ENCODE assay signal across 8 cellular contexts in the genomic region with DNA sequence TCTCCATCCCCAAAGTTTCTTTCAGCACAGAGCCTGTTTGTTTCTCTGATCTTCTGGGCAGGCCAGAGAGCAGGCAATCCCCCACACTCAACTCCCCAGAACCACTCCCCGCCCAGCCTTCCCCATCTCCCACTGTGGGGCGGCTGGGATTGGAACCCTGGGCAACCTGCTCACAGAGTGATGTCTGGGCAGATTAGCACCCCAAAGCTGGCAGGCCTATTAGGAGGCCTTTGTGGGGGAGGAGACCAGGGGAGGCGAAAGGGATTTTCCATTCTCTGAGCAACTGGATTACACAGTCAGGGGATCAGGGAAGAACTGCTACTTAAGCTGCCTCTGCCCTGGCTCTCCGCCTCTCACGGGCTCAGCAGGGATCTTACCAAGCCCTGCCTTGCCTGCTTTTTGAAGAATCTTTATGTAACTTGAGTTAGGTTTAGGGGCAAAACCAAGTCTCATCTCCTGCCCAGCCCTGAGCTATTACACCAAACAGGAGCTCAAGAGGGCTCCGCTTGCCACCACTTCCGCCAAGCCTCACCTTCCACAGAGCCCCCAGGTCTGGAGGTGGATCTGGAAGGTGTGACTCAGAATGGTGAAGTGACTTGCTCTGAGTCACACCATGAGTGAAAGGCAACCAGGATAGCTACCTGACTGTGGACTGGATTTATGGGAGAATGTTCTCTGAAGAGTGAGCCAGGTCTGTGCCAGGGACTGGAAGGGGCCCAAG. TPM values are rescaled to one million over a fixed set of nuclear protein-coding genes. Genes with fewer than 3 reads are reported as not detected.
DNase-seq lines count a peak whose midpoint lies in the region; ATAC-seq, FAIRE-seq and TF ChIP-seq lines count a peak whose summit lies in the region.

No MANE protein-coding gene starts in this region.

- ATAC-seq in esophagus mucosa (peak; percentile 96), HG03378 (IDR thresholded peaks at IDR 0.05; ENCODE audit: unreplicated experiment) (no peak)

- FAIRE-seq in GM12891 (lab: Jason Lieb, UNC) = no peak

- TF ChIP-seq POLR2A in GM12891 (IDR thresholded peaks at IDR 0.05; ENCODE audit: low read depth, low read length) = no peak

- DNase-seq in HPDE6-E6E7 (ENCODE audit: extremely low spot score) (peak; percentile 96), GM12891 (ENCODE audit: insufficient read length, low spot score) (no peak), NCI-H345 treated with DMSO at 0.1 percent for 48 hours (lab: John Stamatoyannopoulos, UW; ENCODE audit: unreplicated experiment) (no peak), foreskin melanocyte (no peak)
- peak; percentile 33 for DNase-seq in activated CD4-positive, CD25-positive, alpha-beta regulatory T cell treated with anti-CD3 and anti-CD28 coated beads, Interleukin-2, amount 50 U/mL, for 72 hours
- peak; percentile 69 to 74 for DNase-seq in stimulated activated CD4-positive, alpha-beta T cell treated with anti-CD3 and anti-CD28 coated beads, Interleukin-15, amount 100 ng/mL, for 48 hours (ENCODE audit: low read depth in 2 of 2)

TF ChIP-seq in GM12891, 5 proteins besides CTCF, POLR2A, EP300 and RAD21:
- no peak for TF ChIP-seq POU2F2 (IDR thresholded peaks at IDR 0.05; ENCODE audit: low read depth, low read length)
- TF ChIP-seq SPI1 (IDR thresholded peaks at IDR 0.05; ENCODE audit: low read depth, low read length) = no peak
- no peak for TF ChIP-seq POLR2AphosphoS5 (IDR thresholded peaks at IDR 0.05; ENCODE audit: low read depth, low read length)
- TF ChIP-seq TAF1 (IDR thresholded peaks at IDR 0.05; ENCODE audit: low read depth, low read length) = no peak
- no peak for TF ChIP-seq PAX5 (IDR thresholded peaks at IDR 0.05; ENCODE audit: insufficient read depth, low read length, severe bottlenecking)

RNA-seq across cellular contexts. Expression of a gene that starts 16.0 kb away (rescaled TPM):
- total RNA-seq in esophagus mucosa = not detected
- polyA plus RNA-seq in GM12891 (2012; ENCODE audit: low read depth, missing spikeins) = 0.10 TPM

RNA-seq across cellular contexts. Expression of a gene that starts 27.5 kb away (rescaled TPM):
- 32.7 TPM for total RNA-seq in esophagus mucosa
- 81.9 TPM for polyA plus RNA-seq in GM12891 (2012; ENCODE audit: low read depth, missing spikeins)

Comparison
In these comparisons a context has a peak if more than half of its experiments do, and no peak if none do; other contexts are left out.
1. DNase-seq: peak in HPDE6-E6E7 (single experiment), activated CD4-positive, CD25-positive, alpha-beta regulatory T cell treated with anti-CD3 and anti-CD28 coated beads, Interleukin-2, amount 50 U/mL, for 72 hours (single experiment) and stimulated activated CD4-positive, alpha-beta T cell treated with anti-CD3 and anti-CD28 coated beads, Interleukin-15, amount 100 ng/mL, for 48 hours (2 of 2); none in GM12891 (single experiment), NCI-H345 treated with DMSO at 0.1 percent for 48 hours (single experiment) and foreskin melanocyte (single experiment).